In the genomic region with DNA sequence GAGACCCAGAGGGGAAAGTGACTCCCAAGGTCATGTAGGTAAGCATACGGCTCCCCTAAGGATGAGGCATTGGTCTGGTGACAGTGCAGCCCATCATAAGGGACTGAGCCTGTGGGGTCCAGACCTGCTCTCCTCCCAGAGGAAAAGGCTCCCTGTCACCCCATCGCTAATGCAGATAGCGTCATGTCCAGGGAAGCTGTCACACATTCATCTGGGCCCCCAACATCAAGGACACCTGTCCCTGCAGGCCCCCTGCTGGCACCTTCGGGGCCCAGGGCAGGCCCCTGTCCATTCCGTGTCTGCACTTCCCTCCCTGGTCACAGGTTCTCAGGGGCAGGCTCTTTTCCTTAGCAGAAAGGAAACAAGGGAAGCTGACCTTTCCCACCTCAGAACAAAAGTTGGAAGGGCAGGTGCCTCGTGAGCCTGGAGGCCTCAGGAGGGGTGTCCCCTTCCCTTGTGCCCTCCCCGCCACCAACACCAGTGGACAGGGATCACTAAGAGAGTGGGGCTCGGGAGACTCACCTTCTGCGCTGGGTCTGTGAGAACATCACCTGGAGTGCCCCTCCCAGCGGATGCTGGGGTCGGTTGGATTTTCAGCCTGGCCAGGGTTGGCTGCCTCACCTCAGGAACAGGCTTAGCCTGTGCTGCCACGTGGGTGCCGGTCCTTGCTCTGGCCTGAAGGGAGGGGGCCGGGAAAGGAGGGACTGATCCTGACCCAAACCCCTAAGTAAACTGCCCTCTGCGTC, we compare ENCODE assay signal across 12 cellular contexts. TPM values are rescaled to one million over a fixed set of nuclear protein-coding genes. Genes with fewer than 3 reads are reported as not detected.
DNase-seq lines count a peak whose midpoint lies in the region; ATAC-seq and TF ChIP-seq lines count a peak whose summit lies in the region.
"Had no signal": no experiment of that assay in that cellular context is flagged by ENCODE, and none has a peak within 500 bp of the region (broad histone marks: within the 10 kb centered on the region; RNA-seq: fewer than 3 reads in every experiment).

No MANE protein-coding gene starts in this region.

- H3K4me3 Mint-ChIP-seq in activated T-helper 17 cell treated with anti-CD3 and anti-CD28 coated beads, Interleukin-2, amount 50 U/mL, for 72 hours = no peak overlapping the region
- H3K4me3 Mint-ChIP-seq: mesothelial cell of epicardium had no signal

- peak overlapping the region; percentile 58; the same call in 1 of the 2 replicates for H3K9ac ChIP-seq in iPS-20b (ENCODE audit: low read depth, low read length)

- H3K4me3 ChIP-seq in GM12864 (ENCODE audit: low read depth, low read length) = peak overlapping the region; percentile 14; the same call in 1 of the 2 replicates
- H3K4me3 ChIP-seq in iPS-20b (ENCODE audit: low read length) = no peak overlapping the region
- H3K4me3 ChIP-seq in spleen = no peak overlapping the region

- no peak for TF ChIP-seq POLR2A in spleen (IDR thresholded peaks at IDR 0.05)

- intact Hi-C loops in spleen (cut with DNase I; ENCODE audit: low total_unique reads) = no loop called here

- H3K27ac Mint-ChIP-seq in activated T-helper 17 cell treated with anti-CD3 and anti-CD28 coated beads, Interleukin-2, amount 50 U/mL, for 72 hours = peak overlapping the region; percentile 82
- H3K27ac Mint-ChIP-seq: mesothelial cell of epicardium had no signal

- H3K4me1 ChIP-seq in iPS-20b (ENCODE audit: insufficient read depth, low read length) = peaks cover 8% of the 10 kb centered on the region
- H3K4me1 ChIP-seq in spleen = peaks cover 26 to 99% (median 65%) of the 10 kb centered on the region in 6 donors

- ATAC-seq in activated T-helper 17 cell treated with anti-CD3 and anti-CD28 coated beads, Interleukin-2, amount 50 U/mL, for 72 hours (replicated peaks) = no peak
- no peak for ATAC-seq in HG02884 (IDR thresholded peaks at IDR 0.05; ENCODE audit: unreplicated experiment)

- H3K9me3 Mint-ChIP-seq in activated T-helper 17 cell treated with anti-CD3 and anti-CD28 coated beads, Interleukin-2, amount 50 U/mL, for 72 hours = no peaks in the 10 kb centered on the region
- H3K9me3 Mint-ChIP-seq: mesothelial cell of epicardium had no signal

- TF ChIP-seq CTCF in GM12864 (IDR thresholded peaks at IDR 0.05; ENCODE audit: low read depth, low read length, missing control alignments) (peak; percentile 14), spleen (IDR thresholded peaks at IDR 0.05 in 8 of 11, conservative IDR thresholded peaks at IDR 0.05 in 3 of 11) (no peak)

- DNase-seq in GM12864 (ENCODE audit: low read depth) (no peak), spleen (peak; percentile 55), SW 1271 (lab: John Stamatoyannopoulos, UW) (no peak), mesenteric fat pad (ENCODE audit: low spot score) (no peak), cerebellar nuclear complex (lab: John Stamatoyannopoulos, UW) (no peak)
- DNase-seq: DMS153, SIG-M5 had no signal

- peaks cover 86% of the 10 kb centered on the region for H3K36me3 Mint-ChIP-seq in activated T-helper 17 cell treated with anti-CD3 and anti-CD28 coated beads, Interleukin-2, amount 50 U/mL, for 72 hours (ENCODE audit: low read depth)

- H3K9me3 ChIP-seq in iPS-20b (ENCODE audit: insufficient read depth, low read depth, low read length) = no peaks in the 10 kb centered on the region
- H3K9me3 ChIP-seq in spleen = no peaks in the 10 kb centered on the region

- H3K27me3 ChIP-seq in iPS-20b (ENCODE audit: insufficient read depth, low read length) (no peaks in the 10 kb centered on the region), spleen (replicated peaks in 1 of 7) (peaks cover 0 to 2% (median 0%) of the 10 kb centered on the region in 7 donors)

- 67 to 75% (median 72%) methylated on average over 7 to 15 of the region's 15 CpGs for WGBS in spleen, 5 donors

- peaks cover 11% of the 10 kb centered on the region for H3K4me1 Mint-ChIP-seq in activated T-helper 17 cell treated with anti-CD3 and anti-CD28 coated beads, Interleukin-2, amount 50 U/mL, for 72 hours
- H3K4me1 Mint-ChIP-seq: mesothelial cell of epicardium had no signal

- H3K27me3 Mint-ChIP-seq in activated T-helper 17 cell treated with anti-CD3 and anti-CD28 coated beads, Interleukin-2, amount 50 U/mL, for 72 hours = no peaks in the 10 kb centered on the region

- H3K27ac ChIP-seq in iPS-20b (ENCODE audit: low read length) (no peak overlapping the region), spleen (peak overlapping the region in 5 of 8 donors; percentile 11 to 72 (median 46))

- H3K36me3 ChIP-seq in iPS-20b (ENCODE audit: insufficient read depth, low read depth, low read length) (peaks cover 29% of the 10 kb centered on the region), spleen (peaks cover 0 to 88% (median 32%) of the 10 kb centered on the region in 6 donors)

RNA-seq across cellular contexts. Expression of gene LASP1, which starts 38.2 kb away (rescaled TPM):
- total RNA-seq in activated T-helper 17 cell treated with anti-CD3 and anti-CD28 coated beads, Interleukin-2, amount 50 U/mL, for 72 hours = 100 to 1,000 TPM; 116 to 172 TPM
- 100 to 1,000 TPM; 117 to 196 (median 154) TPM for total RNA-seq in spleen
- polyA plus RNA-seq in spleen = 10 to 100 TPM; 38.8 to 84.3 (median 45.6) TPM
- total RNA-seq in mesenteric fat pad = 172 TPM

RNA-seq across cellular contexts. Expression of gene RPL23, which starts 54.6 kb away (rescaled TPM):
- total RNA-seq in activated T-helper 17 cell treated with anti-CD3 and anti-CD28 coated beads, Interleukin-2, amount 50 U/mL, for 72 hours = 1,000 to 10,000 TPM; 1,686 to 2,077 TPM
- total RNA-seq in spleen (1,000 to 10,000 TPM; 1,006 to 1,826 (median 1,444) TPM), mesenteric fat pad (1,395 TPM)
- polyA plus RNA-seq in spleen = 1,000 to 10,000 TPM; 5,045 to 6,883 (median 6,622) TPM

RNA-seq across cellular contexts. Expression of gene FBXO47, which starts 59.1 kb away (rescaled TPM):
- total RNA-seq in activated T-helper 17 cell treated with anti-CD3 and anti-CD28 coated beads, Interleukin-2, amount 50 U/mL, for 72 hours = not detected
- total RNA-seq in spleen (not detected), mesenteric fat pad (not detected)
- under 1 TPM in 1 of 3 donors, not detected in 2; 0.06 TPM for polyA plus RNA-seq in spleen
- total RNA-seq: astrocyte, mesothelial cell of epicardium had no signal
